ENCODE assay signal across 8 cellular contexts in genomic region chr3:154323921-154324738, GRCh38. TPM values are rescaled to one million over a fixed set of nuclear protein-coding genes. Genes with fewer than 3 reads are reported as not detected.
DNase-seq lines count a peak whose midpoint lies in the region; ATAC-seq and TF ChIP-seq lines count a peak whose summit lies in the region.

Gene DHX36, minus strand, starts transcription at chr3:154324487. Its CDS starts 71 bp downstream, at chr3:154324416.

- peak within 1 kb of the TSS; percentile 95 for H3K27ac ChIP-seq in thymus (ENCODE audit: low read depth)

- no peaks in the 10 kb centered on the region for H3K27me3 Mint-ChIP-seq in activated naive CD8-positive, alpha-beta T cell
- peaks cover 4% of the 10 kb centered on the region for H3K27me3 Mint-ChIP-seq in osteocyte (ENCODE audit: unreplicated experiment)

- peak within 1 kb of the TSS; percentile 67 for H3K4me3 ChIP-seq in thymus (ENCODE audit: low read length)

- no peaks in the 10 kb centered on the region for H3K9me3 Mint-ChIP-seq in activated naive CD8-positive, alpha-beta T cell (ENCODE audit: low read depth)
- no peaks in the 10 kb centered on the region for H3K9me3 Mint-ChIP-seq in osteocyte (ENCODE audit: unreplicated experiment)

- WGBS in thymus = under 1% methylated on average over 44 of the region's 44 CpGs

- peaks cover 6% of the 10 kb centered on the region for H3K36me3 Mint-ChIP-seq in activated naive CD8-positive, alpha-beta T cell
- peaks cover 6% of the 10 kb centered on the region for H3K36me3 Mint-ChIP-seq in osteocyte (ENCODE audit: unreplicated experiment)

- peaks cover 16% of the 10 kb centered on the region for H3K4me1 Mint-ChIP-seq in activated naive CD8-positive, alpha-beta T cell (ENCODE audit: low read depth)
- H3K4me1 Mint-ChIP-seq in osteocyte (ENCODE audit: unreplicated experiment) = peaks cover 24% of the 10 kb centered on the region

- no peaks in the 10 kb centered on the region for H3K36me3 ChIP-seq in thymus (ENCODE audit: control insufficient read depth, insufficient read depth)

- H3K4me1 ChIP-seq in thymus (ENCODE audit: control insufficient read depth, insufficient read depth, low read length) = peaks cover 12% of the 10 kb centered on the region

- POLR2A ChIA-PET in GM10248 (lab: Yijun Ruan, JAX) = interaction anchor here (0.6 kb wide), 1 partner anchor 1127 kb away, joined by 7 read pairs; no protein-coding TSS in a partner anchor

- H3K4me3 Mint-ChIP-seq in activated naive CD8-positive, alpha-beta T cell = no peak within 1 kb of the TSS
- H3K4me3 Mint-ChIP-seq in osteocyte (ENCODE audit: unreplicated experiment) = peak within 1 kb of the TSS; percentile 91

- TF ChIP-seq CTCF in GM10248 (IDR thresholded peaks at IDR 0.05; ENCODE audit: control extremely low read depth, extremely low read depth, low read depth, missing control alignments) = peak; percentile 11
- TF ChIP-seq CTCF in osteocyte (IDR thresholded peaks at IDR 0.05) = peak; percentile 24

- intact Hi-C loops in head of caudate nucleus (cut with DNase I) = loop anchor here (10.0 kb wide), 1 partner anchor 1551 kb away; the partner anchor contains the start of gene GMPS

- no peaks in the 10 kb centered on the region for H3K27me3 ChIP-seq in thymus (ENCODE audit: control insufficient read depth, insufficient read depth)

- DNase-seq in GM10248 (ENCODE audit: extremely low spot score) (peak; percentile 89), NCI-H1092 treated with DMSO at 0.1 percent for 48 hours (lab: John Stamatoyannopoulos, UW) (peak; percentile 93), SKM-1 (lab: John Stamatoyannopoulos, UW; ENCODE audit: unreplicated experiment) (peak; percentile 60), head of caudate nucleus (peak; percentile 85 to 97 (median 92)), osteocyte (ENCODE audit: extremely low spot score, unreplicated experiment) (peak; percentile 96)

- peak within 1 kb of the TSS; percentile 97 for H3K27ac Mint-ChIP-seq in activated naive CD8-positive, alpha-beta T cell
- peak within 1 kb of the TSS; percentile 99 for H3K27ac Mint-ChIP-seq in osteocyte (ENCODE audit: unreplicated experiment)

- no peaks in the 10 kb centered on the region for H3K9me3 ChIP-seq in thymus (ENCODE audit: control insufficient read depth)

- CTCF ChIA-PET in GM10248 (lab: Yijun Ruan, JAX) = interaction anchor here (0.8 to 1.2 kb wide), 2 partner anchors 8 to 11 kb away, joined by 4 to 5 read pairs; no protein-coding TSS in a partner anchor

- peak; percentile 89 for ATAC-seq in HG02623 (IDR thresholded peaks at IDR 0.05; ENCODE audit: unreplicated experiment)

RNA-seq across cellular contexts. Expression of gene DHX36, which starts in this region (rescaled TPM):
- 61.5 and 68.2 TPM in 2 replicates for total RNA-seq in osteocyte
- 66.1 TPM for polyA plus RNA-seq in thymus

Comparison
In these comparisons a context has a peak if more than half of its experiments do, and no peak if none do; other contexts are left out.
1. Peak in every context shown above with its lines: DNase-seq, ATAC-seq, H3K4me3 ChIP-seq and H3K27ac ChIP-seq.